Comparison of ENCODE assay signal across 8 cellular contexts in genomic region chr17:35242158-35242804, GRCh38. TPM values are rescaled to one million over a fixed set of nuclear protein-coding genes. Genes with fewer than 3 reads are reported as not detected.
DNase-seq lines count a peak whose midpoint lies in the region; ATAC-seq and TF ChIP-seq lines count a peak whose summit lies in the region.

No MANE protein-coding gene starts in this region.

- H3K9me3 Mint-ChIP-seq in activated B cell treated with CpG ODN at 0.5 μM for 24 hours, result no peaks in the 10 kb centered on the region

- peak overlapping the region; percentile 97 for H3K4me3 Mint-ChIP-seq in activated B cell treated with CpG ODN at 0.5 μM for 24 hours

- intact Hi-C loops in activated B cell treated with CpG ODN at 0.5 μM for 24 hours (cut with micrococcal nuclease), result loop anchor here (1.0 to 5.0 kb wide), 10 partner anchors 132 to 1705 kb away; partner anchors contain the start of genes AATF, C17orf50, LIG3 and PEX12

- peaks cover 27% of the 10 kb centered on the region for H3K4me1 Mint-ChIP-seq in activated B cell treated with CpG ODN at 0.5 μM for 24 hours

- no peaks in the 10 kb centered on the region for H3K27me3 Mint-ChIP-seq in activated B cell treated with CpG ODN at 0.5 μM for 24 hours

- peak overlapping the region; percentile 94 for H3K27ac Mint-ChIP-seq in activated B cell treated with CpG ODN at 0.5 μM for 24 hours

- in situ Hi-C loops in GM13977 (cut with MboI; ENCODE audit: low pct_unique_long_range_greater_than_20kb, low sequenced_read_pairs, unreplicated experiment), result no loop called here

- peaks cover 7% of the 10 kb centered on the region for H3K36me3 Mint-ChIP-seq in activated B cell treated with CpG ODN at 0.5 μM for 24 hours (ENCODE audit: low read depth)

- DNase-seq in GM13977 (ENCODE audit: low spot score) (peak; percentile 87), NCI-H1930 (lab: John Stamatoyannopoulos, UW) (peak; percentile 21 to 46), activated B cell treated with CpG ODN at 0.5 μM for 24 hours (peak; percentile 39), left kidney (ENCODE audit: low read depth, low spot score) (peak; percentile 94), inferior parietal cortex (ENCODE audit: extremely low spot score) (no peak)
- DNase-seq in central memory CD4-positive, alpha-beta T cell, result peak; percentile 89
- DNase-seq in stimulated activated CD4-positive, alpha-beta T cell treated with anti-CD3 and anti-CD28 coated beads, Interleukin-4, amount 100 ng/mL, for 24 hours, result peak; percentile 89

- ATAC-seq in HG02852 (IDR thresholded peaks at IDR 0.05; ENCODE audit: unreplicated experiment) (peak; percentile 52), activated B cell treated with CpG ODN at 0.5 μM for 24 hours (ENCODE audit: low read depth) (peak; percentile 31)

- TF ChIP-seq CTCF in GM13977 (IDR thresholded peaks at IDR 0.05; ENCODE audit: extremely low read depth, insufficient read depth, missing control alignments) (peak; percentile 31), activated B cell treated with CpG ODN at 0.5 μM for 24 hours (IDR thresholded peaks at IDR 0.05) (no peak)

- POLR2A ChIA-PET in activated B cell treated with CpG ODN at 0.5 μM for 24 hours (lab: Charles Lee), result interaction anchor here (0.5 to 1.2 kb wide), 6 partner anchors 101 to 344 kb away, joined by 3 to 8 read pairs (median 4); partner anchors contain the start of genes PEX12 and SLFN11

- CTCF ChIA-PET in activated B cell treated with CpG ODN at 0.5 μM for 24 hours (lab: Charles Lee), result no interaction called here

RNA-seq across cellular contexts. Expression of gene SLFN5, which starts 0.6 kb away (rescaled TPM):
- total RNA-seq in activated B cell treated with CpG ODN at 0.5 μM for 24 hours, result 15.2 and 15.3 TPM in 2 replicates

RNA-seq across cellular contexts. Expression of gene SLC35G3, which starts 48.1 kb away (rescaled TPM):
- total RNA-seq in activated B cell treated with CpG ODN at 0.5 μM for 24 hours, result 0.10 and 0.16 TPM in 2 replicates
